Comparison of ENCODE assay signal across 21 cellular contexts in the genomic region with DNA sequence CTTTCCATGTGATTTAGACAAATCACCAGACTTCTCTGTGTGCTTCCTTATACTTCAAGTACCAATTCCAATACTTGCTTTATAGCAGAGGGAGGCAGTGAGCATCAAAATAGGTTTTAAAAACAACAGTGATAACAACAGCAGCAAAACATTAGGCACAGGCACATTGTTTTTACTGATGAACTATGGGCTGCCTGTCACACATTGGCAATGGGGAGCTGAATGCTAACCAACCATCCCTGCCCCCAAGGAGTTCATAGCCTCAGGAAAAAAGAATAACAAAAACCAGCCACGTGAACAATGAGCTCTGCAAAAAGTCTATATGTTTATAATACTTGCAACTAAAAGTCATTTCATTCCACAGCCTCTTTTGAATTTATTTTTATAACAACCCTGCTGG.
DNase-seq lines count a peak whose midpoint lies in the region; ATAC-seq and TF ChIP-seq lines count a peak whose summit lies in the region.
"Had no signal": no experiment of that assay in that cellular context is flagged by ENCODE, and none has a peak within 500 bp of the region (broad histone marks: within the 10 kb centered on the region; RNA-seq: fewer than 3 reads in every experiment).

No MANE protein-coding gene starts in this region.

- H3K27ac ChIP-seq in CD4-positive, CD25-positive, alpha-beta regulatory T cell (ENCODE audit: insufficient read depth, low read length, poor library complexity, severe bottlenecking), result no peak overlapping the region
- no peak overlapping the region for H3K27ac ChIP-seq in neural progenitor cell
- H3K27ac ChIP-seq: C4-2B, KMS-11, VCaP had no signal

- H3K27me3 ChIP-seq in CD4-positive, CD25-positive, alpha-beta regulatory T cell (ENCODE audit: control insufficient read depth, insufficient read depth, low read length), result no peaks in the 10 kb centered on the region
- H3K27me3 ChIP-seq in NT2/D1 (ENCODE audit: insufficient read depth, insufficient read length) (no peaks in the 10 kb centered on the region), neural progenitor cell (no peaks in the 10 kb centered on the region)

- H4K20me1 ChIP-seq in neural progenitor cell (ENCODE audit: low read depth), result no peaks in the 10 kb centered on the region

- no peaks in the 10 kb centered on the region for H3F3A ChIP-seq in neural progenitor cell (ENCODE audit: low read depth)

- H3K9me3 ChIP-seq in CD4-positive, CD25-positive, alpha-beta regulatory T cell (ENCODE audit: control insufficient read depth in 2 of 2, low read length in 2 of 2), result no peaks in the 10 kb centered on the region
- H3K9me3 ChIP-seq in NT2/D1 (ENCODE audit: insufficient read depth, low read length) (no peaks in the 10 kb centered on the region), neural progenitor cell (ENCODE audit: low read depth) (no peaks in the 10 kb centered on the region)

- no peak for ATAC-seq in CD4-positive, CD25-positive, alpha-beta regulatory T cell (ENCODE audit: low read depth in 2 of 2)
- ATAC-seq in Right ventricle myocardium superior (ENCODE audit: poor library complexity), result no peak

- H3K4me1 Mint-ChIP-seq in CD4-positive, CD25-positive, alpha-beta regulatory T cell, result peaks cover 18 to 55% (median 27%) of the 10 kb centered on the region in 4 donors
- H3K4me1 Mint-ChIP-seq in neural progenitor cell, result peaks cover 21% of the 10 kb centered on the region

- no peak for TF ChIP-seq CTCF in neural progenitor cell (IDR thresholded peaks at IDR 0.05)

- H3K27me3 Mint-ChIP-seq in CD4-positive, CD25-positive, alpha-beta regulatory T cell, result no peaks in the 10 kb centered on the region
- peaks cover 4% of the 10 kb centered on the region for H3K27me3 Mint-ChIP-seq in neural progenitor cell (ENCODE audit: insufficient read depth, low read depth)
- H3K27me3 Mint-ChIP-seq: activated naive CD8-positive, alpha-beta T cell; naive B cell had no signal

- no peak overlapping the region for H3K4me3 ChIP-seq in CD4-positive, CD25-positive, alpha-beta regulatory T cell (ENCODE audit: low read depth, low read length)
- no peak overlapping the region for H3K4me3 ChIP-seq in NT2/D1 (ENCODE audit: insufficient read length, low read depth)
- H3K4me3 ChIP-seq in neural progenitor cell, result no peak overlapping the region

- no peak overlapping the region for H3K4me3 Mint-ChIP-seq in CD4-positive, CD25-positive, alpha-beta regulatory T cell
- H3K4me3 Mint-ChIP-seq in neural progenitor cell, result no peak overlapping the region
- H3K4me3 Mint-ChIP-seq: activated naive CD8-positive, alpha-beta T cell had no signal

- peak overlapping the region; percentile 17 to 83 (median 47) for H3K27ac Mint-ChIP-seq in CD4-positive, CD25-positive, alpha-beta regulatory T cell
- H3K27ac Mint-ChIP-seq in neural progenitor cell, result peak overlapping the region; percentile 31
- H3K27ac Mint-ChIP-seq: activated naive CD8-positive, alpha-beta T cell had no signal

- intact Hi-C loops in Right ventricle myocardium superior (cut with DNase I), result no loop called here

- peaks cover 22% of the 10 kb centered on the region for H3K4me1 ChIP-seq in CD4-positive, CD25-positive, alpha-beta regulatory T cell (ENCODE audit: control insufficient read depth, insufficient read depth, low read length, poor library complexity, severe bottlenecking)
- no peaks in the 10 kb centered on the region for H3K4me1 ChIP-seq in NT2/D1 (ENCODE audit: insufficient read depth, insufficient read length)
- peaks cover 14% of the 10 kb centered on the region for H3K4me1 ChIP-seq in neural progenitor cell

- H3K79me2 ChIP-seq in neural progenitor cell (ENCODE audit: low read depth), result no peaks in the 10 kb centered on the region

- no peaks in the 10 kb centered on the region for H3K36me3 ChIP-seq in CD4-positive, CD25-positive, alpha-beta regulatory T cell (ENCODE audit: control insufficient read depth, insufficient read depth, low read length)
- H3K36me3 ChIP-seq in NT2/D1 (ENCODE audit: insufficient read depth, insufficient read length, low read length) (no peaks in the 10 kb centered on the region), neural progenitor cell (no peaks in the 10 kb centered on the region)

- no peaks in the 10 kb centered on the region for H3K36me3 Mint-ChIP-seq in CD4-positive, CD25-positive, alpha-beta regulatory T cell
- H3K36me3 Mint-ChIP-seq in neural progenitor cell, result no peaks in the 10 kb centered on the region
- H3K36me3 Mint-ChIP-seq: activated naive CD8-positive, alpha-beta T cell; naive B cell had no signal

- DNase-seq in CD4-positive, CD25-positive, alpha-beta regulatory T cell, result no peak
- DNase-seq in NT2/D1 (ENCODE audit: low read depth, low spot score) (peak; percentile 16), dedifferentiated amniotic fluid mesenchymal stem cell (ENCODE audit: extremely low spot score) (peak; percentile 39), neural progenitor cell (ENCODE audit: low spot score) (no peak), SHP77 (lab: John Stamatoyannopoulos, UW) (no peak), DMS53 (lab: John Stamatoyannopoulos, UW) (no peak), Right ventricle myocardium superior (no peak), NCI-H2107 treated with DMSO at 0.1 percent for 48 hours (lab: John Stamatoyannopoulos, UW; ENCODE audit: unreplicated experiment) (no peak)
- DNase-seq: activated CD4-positive, alpha-beta T cell treated with anti-CD3 and anti-CD28 coated beads, Interleukin-2, amount 50 U/mL, for 48 hours; DMS79 treated with DMSO at 0.1 percent for 48 hours; naive B cell; NCI-H1092; NCI-H2029 treated with DMSO at 0.1 percent for 48 hours; NCI-H510A; stimulated activated CD4-positive, alpha-beta T cell treated with anti-CD3 and anti-CD28 coated beads, Interleukin-15, amount 100 ng/mL, for 24 hours; stimulated activated naive CD4-positive, alpha-beta T cell; trophoblast cell had no signal

- H3K9ac ChIP-seq in NT2/D1 (ENCODE audit: insufficient read length, low read depth), result no peak overlapping the region
- H3K9ac ChIP-seq in neural progenitor cell, result no peak overlapping the region
- H3K9ac ChIP-seq: KMS-11 had no signal

- no peak overlapping the region for H3K4me2 ChIP-seq in neural progenitor cell
- H3K4me2 ChIP-seq: KMS-11 had no signal

- H3K9me3 Mint-ChIP-seq in CD4-positive, CD25-positive, alpha-beta regulatory T cell, result no peaks in the 10 kb centered on the region
- H3K9me3 Mint-ChIP-seq in neural progenitor cell, result no peaks in the 10 kb centered on the region
- H3K9me3 Mint-ChIP-seq: naive B cell had no signal

- H2AFZ ChIP-seq in neural progenitor cell (replicated peaks), result no peak overlapping the region

Comparison
In these comparisons a context has a peak if more than half of its experiments do, and no peak if none do; other contexts are left out.
1. DNase-seq: peak in NT2/D1 (single experiment) and dedifferentiated amniotic fluid mesenchymal stem cell (single experiment); none in CD4-positive, CD25-positive, alpha-beta regulatory T cell (0 of 3), neural progenitor cell (single experiment), SHP77 (0 of 2), DMS53 (single experiment), Right ventricle myocardium superior (single experiment) and NCI-H2107 treated with DMSO at 0.1 percent for 48 hours (single experiment).